8 cellular contexts compared by ENCODE assay signal in the genomic region with DNA sequence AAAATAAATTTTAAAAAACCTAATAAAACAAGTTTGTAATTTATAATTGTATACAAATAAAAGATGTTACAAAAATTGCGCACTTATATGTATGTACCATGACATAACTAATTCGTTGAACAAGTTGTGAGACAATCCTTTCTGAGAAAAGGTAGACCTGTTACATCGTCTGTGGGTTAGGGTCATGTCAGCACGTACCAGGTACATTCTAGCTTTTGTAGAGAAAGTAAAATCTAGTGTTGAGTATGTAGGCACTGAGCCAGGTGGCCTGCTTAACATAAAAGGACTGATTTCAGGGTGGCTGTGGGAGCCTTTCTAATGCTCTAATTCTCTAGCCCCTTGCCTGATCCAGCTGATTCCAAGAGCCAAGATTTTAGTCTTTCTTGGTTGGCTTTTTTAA. TPM values are rescaled to one million over a fixed set of nuclear protein-coding genes. Genes with fewer than 3 reads are reported as not detected.
DNase-seq lines count a peak whose midpoint lies in the region; ATAC-seq and TF ChIP-seq lines count a peak whose summit lies in the region.

No MANE protein-coding gene starts in this region.

- H3K27me3 ChIP-seq in BJ (ENCODE audit: control insufficient read depth, insufficient read depth, low read length): no peaks in the 10 kb centered on the region
- H3K27me3 ChIP-seq in body of pancreas: no peaks in the 10 kb centered on the region
- H3K27me3 ChIP-seq in muscle layer of colon (ENCODE audit: control insufficient read depth in 1 of 2, insufficient read depth in 2 of 2, low read length in 2 of 2): no peaks in the 10 kb centered on the region

- intact Hi-C loops in body of pancreas (cut with DNase I): no loop called here

- H3K9me3 ChIP-seq in KOPT-K1 (ENCODE audit: insufficient read depth, low read length, poor library complexity, severe bottlenecking) (no peaks in the 10 kb centered on the region), body of pancreas (no peaks in the 10 kb centered on the region), muscle layer of colon (ENCODE audit: low read length) (no peaks in the 10 kb centered on the region)

- CTCF ChIA-PET in BJ (lab: Yijun Ruan, JAX): interaction anchor here (0.6 to 1.8 kb wide), 6 partner anchors 9 to 445 kb away, joined by 3 to 5 read pairs (median 4); no protein-coding TSS in a partner anchor

- H3K4me3 ChIP-seq in BJ (ENCODE audit: low read depth, low read length): peak overlapping the region; percentile 65
- H3K4me3 ChIP-seq in body of pancreas: no peak overlapping the region
- peak overlapping the region; percentile 80 to 88 for H3K4me3 ChIP-seq in muscle layer of colon (ENCODE audit: low read depth in 1 of 2, low read length in 2 of 2)

- TF ChIP-seq POLR2A in body of pancreas (IDR thresholded peaks at IDR 0.05): no peak

- POLR2A ChIA-PET in BJ (lab: Charles Lee): no interaction called here

- peaks cover 5% of the 10 kb centered on the region; the same call in 1 of the 2 replicates for H3K36me3 ChIP-seq in BJ (ENCODE audit: control insufficient read depth, insufficient read depth, low read length)
- H3K36me3 ChIP-seq in KOPT-K1 (ENCODE audit: insufficient read depth, low read length): peaks cover 31% of the 10 kb centered on the region
- H3K36me3 ChIP-seq in body of pancreas (replicated peaks in 1 of 2; ENCODE audit: insufficient read depth in 1 of 2, low read depth in 2 of 2): peaks cover 2 to 13% of the 10 kb centered on the region in 2 donors
- H3K36me3 ChIP-seq in muscle layer of colon (ENCODE audit: insufficient read depth, low read length): peaks cover 13% of the 10 kb centered on the region

- peak overlapping the region; percentile 91 for H3K9ac ChIP-seq in muscle layer of colon (ENCODE audit: low read length)

- DNase-seq in BJ (ENCODE audit: low read depth) (no peak), body of pancreas (no peak), anterior cingulate cortex (lab: John Stamatoyannopoulos, UW) (no peak), NCI-H128 (lab: John Stamatoyannopoulos, UW; ENCODE audit: unreplicated experiment) (no peak), globus pallidus (ENCODE audit: low spot score) (no peak)

- TF ChIP-seq CTCF in BJ (IDR thresholded peaks at IDR 0.05; ENCODE audit: insufficient read depth, low read depth, low read length) (no peak), body of pancreas (IDR thresholded peaks at IDR 0.05) (no peak)

- ATAC-seq in body of pancreas (no peak), HG03135 (IDR thresholded peaks at IDR 0.05; ENCODE audit: unreplicated experiment) (no peak)

- H3K27ac ChIP-seq in KOPT-K1 (ENCODE audit: low read depth, low read length, poor library complexity, severe bottlenecking): peak overlapping the region; percentile 88
- H3K27ac ChIP-seq in body of pancreas: peak overlapping the region in 3 of 4 donors; percentile 81 to 95 (median 95)
- peak overlapping the region; percentile 80 for H3K27ac ChIP-seq in muscle layer of colon (ENCODE audit: low read depth, low read length)

- WGBS in body of pancreas, 2 donors: 34 to 41% methylated on average over 4 of the region's 4 CpGs

- H3K4me1 ChIP-seq in body of pancreas (peaks cover 10% of the 10 kb centered on the region), muscle layer of colon (ENCODE audit: insufficient read depth, low read length) (peaks cover 9% of the 10 kb centered on the region)

RNA-seq across cellular contexts. Expression of a gene that starts 10.4 kb away (rescaled TPM):
- polyA plus RNA-seq in BJ (2011; rRNA removed): 30.2 and 44.4 TPM in 2 replicates
- polyA minus RNA-seq in BJ (2011; rRNA and poly(A)+ RNA removed): 17.6 and 23.0 TPM in 2 replicates
- total RNA-seq in body of pancreas: 10 to 100 TPM; 42.2 to 56.3 TPM

RNA-seq across cellular contexts. Expression of a gene that starts 26.0 kb away (rescaled TPM):
- polyA plus RNA-seq in BJ (2011; rRNA removed): not detected in 2 replicates
- not detected in 2 replicates for polyA minus RNA-seq in BJ (2011; rRNA and poly(A)+ RNA removed)
- not detected for total RNA-seq in body of pancreas

RNA-seq across cellular contexts. Expression of a gene that starts 39.5 kb away (rescaled TPM):
- polyA plus RNA-seq in BJ (2011; rRNA removed): 45.7 and 50.6 TPM in 2 replicates
- polyA minus RNA-seq in BJ (2011; rRNA and poly(A)+ RNA removed): 14.9 and 24.5 TPM in 2 replicates
- 10 to 100 TPM; 50.8 to 74.7 TPM for total RNA-seq in body of pancreas

Comparison
In these comparisons a context has a peak if more than half of its experiments do, and no peak if none do; other contexts are left out.
1. H3K4me3 ChIP-seq: peak in BJ (single experiment) and muscle layer of colon (2 of 2); none in body of pancreas (0 of 2).
2. Peak in every context shown above with its lines, with median percentiles within 50 percentile points of each other: H3K27ac ChIP-seq.